Comparison of ENCODE assay signal across 17 cellular contexts in the genomic region with DNA sequence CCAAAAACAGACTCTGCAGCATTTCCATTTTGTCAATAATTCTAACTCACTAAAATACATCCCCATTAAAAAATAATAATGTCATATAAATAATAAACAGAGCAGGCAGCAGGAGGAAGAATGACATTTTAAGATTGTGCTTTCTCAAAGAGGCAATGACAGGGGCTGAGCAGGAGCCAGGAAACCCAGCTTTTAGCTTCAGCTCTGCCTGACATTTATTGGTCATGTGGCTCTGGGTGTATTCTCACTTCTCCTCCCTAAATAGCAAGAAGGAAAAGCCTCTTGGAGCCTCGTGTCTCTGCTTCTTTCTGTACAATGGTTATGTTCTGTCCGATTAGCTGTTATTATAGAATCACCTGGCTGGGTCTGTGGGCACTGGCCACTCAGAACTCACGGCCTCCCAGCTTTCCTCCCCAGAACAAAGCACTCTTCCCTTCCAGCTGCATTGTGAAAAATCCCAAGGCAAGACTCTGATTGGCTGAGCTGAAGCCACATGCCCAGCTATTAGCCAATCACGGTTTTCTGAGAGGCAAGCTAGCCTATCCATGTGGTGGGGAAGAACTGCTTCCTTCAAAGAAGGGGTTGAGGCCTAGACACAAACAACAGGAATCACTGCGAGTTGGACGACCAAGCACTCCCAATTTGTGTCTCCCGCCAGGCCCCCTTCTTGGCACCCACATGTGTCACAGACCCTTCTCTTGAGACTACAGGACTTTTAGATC.
A peak's percentile ranks its signal among the peaks of the same experiment; 100 is the strongest.
DNase-seq lines count a peak whose midpoint lies in the region; ATAC-seq and TF ChIP-seq lines count a peak whose summit lies in the region.
"Had no signal": no experiment of that assay in that cellular context is flagged by ENCODE, and none has a peak within 500 bp of the region (broad histone marks: within the 10 kb centered on the region; RNA-seq: fewer than 3 reads in every experiment).

No MANE protein-coding gene starts in this region.

- TF ChIP-seq CTCF in dorsolateral prefrontal cortex (IDR thresholded peaks at IDR 0.05 in 54 of 56, conservative IDR thresholded peaks at IDR 0.05 in 2 of 56; ENCODE audit: low read depth in 1 of 56, partially characterized antibody in 56 of 56), result no peak

- no peaks in the 10 kb centered on the region for H3K4me1 ChIP-seq in mucosa of rectum (ENCODE audit: control insufficient read depth in 2 of 2, insufficient read depth in 2 of 2, low read length in 2 of 2)

- H3K27me3 ChIP-seq in dorsolateral prefrontal cortex (no peaks in the 10 kb centered on the region), mucosa of rectum (ENCODE audit: control insufficient read depth in 2 of 2, insufficient read depth in 2 of 2, low read length in 2 of 2) (no peaks in the 10 kb centered on the region)

- in situ Hi-C loops in SK-MEL-5 (cut with HindIII; ENCODE audit: low pct_unique_long_range_greater_than_20kb, low sequenced_read_pairs), result no loop called here

- intact Hi-C loops in dorsolateral prefrontal cortex (cut with DNase I), result no loop called here

- DNase-seq in SK-MEL-5 (ENCODE audit: low read depth, low spot score) (peak; percentile 21), dorsolateral prefrontal cortex (peak in 2 of 10 donors; percentile 4 to 22), HUDEP-2 (lab: John Stamatoyannopoulos, UW; ENCODE audit: unreplicated experiment in 76 of 76) (no peak)
- DNase-seq: CD8-positive, alpha-beta T cell; DMS79 treated with DMSO at 0.1 percent for 48 hours; Karpas-422; MM.1S; NCI-H1436; NCI-H2081; NCI-H510A treated with DMSO at 0.1 percent for 48 hours; SHP77 had no signal

- ATAC-seq in HG02759 (IDR thresholded peaks at IDR 0.05; ENCODE audit: unreplicated experiment) (no peak), GM18868 (IDR thresholded peaks at IDR 0.05; ENCODE audit: unreplicated experiment) (no peak)
- ATAC-seq: CD8-positive, alpha-beta T cell; HCT116 had no signal

- H3K36me3 ChIP-seq in mucosa of rectum (ENCODE audit: control insufficient read depth in 2 of 2, insufficient read depth in 2 of 2, low read length in 2 of 2), result no peaks in the 10 kb centered on the region

- H3K4me3 ChIP-seq in dorsolateral prefrontal cortex, result no peak overlapping the region
- no peak overlapping the region for H3K4me3 ChIP-seq in mucosa of rectum (ENCODE audit: low read length in 2 of 2)

- no peak overlapping the region for H3K9ac ChIP-seq in mucosa of rectum (ENCODE audit: low read depth in 1 of 2, low read length in 2 of 2)

- peaks cover 0 to 2% of the 10 kb centered on the region in 2 donors for H3K9me3 ChIP-seq in mucosa of rectum (ENCODE audit: control insufficient read depth in 2 of 2, low read length in 2 of 2)

- peak overlapping the region in 42 of 59 donors; percentile 3 to 79 (median 46) for H3K27ac ChIP-seq in dorsolateral prefrontal cortex
- peak overlapping the region; percentile 34 to 54 for H3K27ac ChIP-seq in mucosa of rectum (ENCODE audit: low read depth in 2 of 2, low read length in 2 of 2)
- H3K27ac ChIP-seq in temporal lobe (ENCODE audit: low read depth, low read length), result peak overlapping the region; percentile 23
- H3K27ac ChIP-seq: HL-60 had no signal
